Comparison of ENCODE assay signal across 21 cellular contexts in the genomic region with DNA sequence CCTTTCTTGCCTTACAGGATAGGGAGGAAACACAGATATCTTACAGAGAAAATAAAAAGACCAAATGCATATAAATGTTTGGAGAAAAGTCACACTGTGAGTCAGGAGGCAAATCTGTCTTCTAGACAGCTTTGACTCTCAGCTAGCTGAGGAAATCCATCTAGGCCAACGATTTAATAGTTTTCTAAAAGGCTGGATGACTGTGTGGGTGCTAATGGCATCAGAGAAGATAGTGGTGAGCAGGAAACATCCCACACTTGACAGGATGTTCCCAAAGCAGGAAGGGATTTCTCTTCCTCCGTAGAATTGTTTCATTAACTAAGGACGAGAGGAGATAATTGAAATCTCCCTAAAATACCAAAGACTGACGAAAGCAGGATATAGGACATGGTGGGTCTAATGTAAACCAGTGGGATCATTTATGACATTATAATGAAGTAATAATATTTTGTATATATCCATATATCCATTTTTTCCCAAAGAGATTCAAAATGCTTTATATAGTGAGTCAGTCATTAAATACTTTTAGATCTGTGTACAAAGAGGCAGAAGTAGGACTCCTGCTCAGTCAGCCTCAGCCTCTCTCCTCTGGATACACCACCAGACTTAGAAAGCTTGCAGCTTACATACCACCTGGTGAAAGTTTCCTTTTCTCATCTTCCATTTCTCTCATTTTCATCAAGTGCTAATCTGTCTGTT. TPM values are rescaled to one million over a fixed set of nuclear protein-coding genes. Genes with fewer than 3 reads are reported as not detected.
DNase-seq lines count a peak whose midpoint lies in the region; ATAC-seq and TF ChIP-seq lines count a peak whose summit lies in the region.
"Had no signal": no experiment of that assay in that cellular context is flagged by ENCODE, and none has a peak within 500 bp of the region (broad histone marks: within the 10 kb centered on the region; RNA-seq: fewer than 3 reads in every experiment).

No MANE protein-coding gene starts in this region.

- peak overlapping the region; percentile 1 for H3K27ac Mint-ChIP-seq in T-helper 1 cell treated with Interleukin-12 subunit alpha and Interleukin-12 subunit beta and Interleukin-4 antibody, amounts not matched to agents 30 μg/mL and 1 μg/mL, for 36 hours
- H3K27ac Mint-ChIP-seq: stimulated activated memory B cell treated with anti-CD40 and anti-IgM and Interleukin-4, amounts not matched to agents 10 μg/mL and 1 μg/mL and 100 μg/mL, for 72 hours had no signal

- H3K27me3 Mint-ChIP-seq in T-helper 1 cell treated with Interleukin-12 subunit alpha and Interleukin-12 subunit beta and Interleukin-4 antibody, amounts not matched to agents 30 μg/mL and 1 μg/mL, for 36 hours (ENCODE audit: low read depth) = no peaks in the 10 kb centered on the region
- H3K27me3 Mint-ChIP-seq: central memory CD8-positive, alpha-beta T cell; stimulated activated memory B cell treated with anti-CD40 and anti-IgM and Interleukin-4, amounts not matched to agents 10 μg/mL and 1 μg/mL and 100 μg/mL, for 72 hours had no signal

- no peaks in the 10 kb centered on the region for H3K27me3 ChIP-seq in Karpas-422 (ENCODE audit: low read length)
- H3K27me3 ChIP-seq in gastroesophageal sphincter = no peaks in the 10 kb centered on the region
- no peaks in the 10 kb centered on the region for H3K27me3 ChIP-seq in smooth muscle cell (ENCODE audit: low read depth)
- H3K27me3 ChIP-seq in sigmoid colon = no peaks in the 10 kb centered on the region
- H3K27me3 ChIP-seq: SJSA1 had no signal

- H3K9ac ChIP-seq in Karpas-422 (ENCODE audit: low read length) (no peak overlapping the region), smooth muscle cell (ENCODE audit: low read depth) (no peak overlapping the region)

- H3K79me2 ChIP-seq in Karpas-422 (ENCODE audit: low read length) (peaks cover 7% of the 10 kb centered on the region), smooth muscle cell (ENCODE audit: low read depth) (no peaks in the 10 kb centered on the region)

- TF ChIP-seq CTCF in gastroesophageal sphincter (IDR thresholded peaks at IDR 0.05) (no peak), smooth muscle cell (IDR thresholded peaks at IDR 0.05; ENCODE audit: borderline replicate concordance, insufficient read depth, poor library complexity, severe bottlenecking) (no peak), sigmoid colon (IDR thresholded peaks at IDR 0.05) (no peak)

- H3K4me3 ChIP-seq in Karpas-422 (ENCODE audit: low read length) (no peak overlapping the region), gastroesophageal sphincter (no peak overlapping the region), smooth muscle cell (peak overlapping the region; percentile 10), sigmoid colon (no peak overlapping the region)
- H3K4me3 ChIP-seq: SJSA1, skin epidermis had no signal

- no peak for ATAC-seq in gastroesophageal sphincter
- ATAC-seq: activated T-cell treated with anti-CD3 and anti-CD28 coated beads, Interleukin-2, amount 50 U/mL, for 4 hours; stimulated activated memory B cell treated with anti-CD40 and anti-IgM and Interleukin-4, amounts not matched to agents 10 μg/mL and 1 μg/mL and 100 μg/mL, for 72 hours had no signal

- no peak overlapping the region for H3K4me3 Mint-ChIP-seq in T-helper 1 cell treated with Interleukin-12 subunit alpha and Interleukin-12 subunit beta and Interleukin-4 antibody, amounts not matched to agents 30 μg/mL and 1 μg/mL, for 36 hours
- H3K4me3 Mint-ChIP-seq: activated T-cell treated with anti-CD3 and anti-CD28 coated beads, Interleukin-2, amount 50 U/mL, for 4 hours; central memory CD8-positive, alpha-beta T cell; stimulated activated memory B cell treated with anti-CD40 and anti-IgM and Interleukin-4, amounts not matched to agents 10 μg/mL and 1 μg/mL and 100 μg/mL, for 72 hours had no signal

- H3F3A ChIP-seq in smooth muscle cell (ENCODE audit: low read depth) = peaks cover 25% of the 10 kb centered on the region

- H4K20me1 ChIP-seq in Karpas-422 (ENCODE audit: insufficient read depth, low read depth, low read length) (no peaks in the 10 kb centered on the region), smooth muscle cell (ENCODE audit: low read depth) (no peaks in the 10 kb centered on the region)

- H3K36me3 ChIP-seq in Karpas-422 (ENCODE audit: insufficient read depth, low read length) (no peaks in the 10 kb centered on the region), gastroesophageal sphincter (no peaks in the 10 kb centered on the region), smooth muscle cell (ENCODE audit: low read depth) (no peaks in the 10 kb centered on the region), sigmoid colon (no peaks in the 10 kb centered on the region)

- H2AFZ ChIP-seq in Karpas-422 (ENCODE audit: low read length) (no peak overlapping the region), smooth muscle cell (ENCODE audit: low read depth) (peak overlapping the region; percentile 18)

- no peaks in the 10 kb centered on the region for H3K9me3 Mint-ChIP-seq in T-helper 1 cell treated with Interleukin-12 subunit alpha and Interleukin-12 subunit beta and Interleukin-4 antibody, amounts not matched to agents 30 μg/mL and 1 μg/mL, for 36 hours
- H3K9me3 Mint-ChIP-seq: activated T-cell treated with anti-CD3 and anti-CD28 coated beads, Interleukin-2, amount 50 U/mL, for 4 hours; central memory CD8-positive, alpha-beta T cell; stimulated activated memory B cell treated with anti-CD40 and anti-IgM and Interleukin-4, amounts not matched to agents 10 μg/mL and 1 μg/mL and 100 μg/mL, for 72 hours had no signal

- H3K4me2 ChIP-seq in Karpas-422 (ENCODE audit: low read depth, low read length, poor library complexity, severe bottlenecking) (no peak overlapping the region), smooth muscle cell (peak overlapping the region; percentile 79)

- 27 to 31% methylated on average over 3 to 4 of the region's 4 CpGs for WGBS in gastroesophageal sphincter (ENCODE audit: low coverage in 1 of 2), 2 donors
- 14% methylated on average over 4 of the region's 4 CpGs for WGBS in smooth muscle cell (ENCODE audit: low lambda C conversion rate)
- WGBS in sigmoid colon, 2 donors = 67 to 77% methylated on average over 4 of the region's 4 CpGs

- H3K4me1 Mint-ChIP-seq in T-helper 1 cell treated with Interleukin-12 subunit alpha and Interleukin-12 subunit beta and Interleukin-4 antibody, amounts not matched to agents 30 μg/mL and 1 μg/mL, for 36 hours (ENCODE audit: low read depth) = peaks cover 18% of the 10 kb centered on the region
- H3K4me1 Mint-ChIP-seq: central memory CD8-positive, alpha-beta T cell had no signal

- H3K27ac ChIP-seq in Karpas-422 (ENCODE audit: low read length) = peak overlapping the region; percentile 35
- H3K27ac ChIP-seq in gastroesophageal sphincter = peak overlapping the region in 3 of 4 donors; percentile 2 to 41 (median 30)
- H3K27ac ChIP-seq in smooth muscle cell (ENCODE audit: low read depth) = peak overlapping the region; percentile 89
- H3K27ac ChIP-seq in sigmoid colon = peak overlapping the region in 1 of 4 donors; percentile 9
- H3K27ac ChIP-seq: 22Rv1, C4-2B, SJSA1, skin epidermis had no signal

- H3K4me1 ChIP-seq in Karpas-422 (ENCODE audit: low read length) (peaks cover 17% of the 10 kb centered on the region), gastroesophageal sphincter (peaks cover 0 to 19% (median 4%) of the 10 kb centered on the region in 3 donors), smooth muscle cell (ENCODE audit: low read depth) (no peaks in the 10 kb centered on the region), sigmoid colon (peaks cover 0 to 3% (median 2%) of the 10 kb centered on the region in 4 donors)
- H3K4me1 ChIP-seq: SJSA1 had no signal

- no peak for TF ChIP-seq EP300 in gastroesophageal sphincter (IDR thresholded peaks at IDR 0.05)
- TF ChIP-seq EP300 in sigmoid colon (IDR thresholded peaks at IDR 0.05) = no peak

- TF ChIP-seq POLR2A in gastroesophageal sphincter (IDR thresholded peaks at IDR 0.05) (no peak), sigmoid colon (IDR thresholded peaks at IDR 0.05) (no peak)

- DNase-seq in T-helper 1 cell = no peak
- DNase-seq in Karpas-422 = no peak
- no peak for DNase-seq in smooth muscle cell (lab: John Stamatoyannopoulos, UW; ENCODE audit: unreplicated experiment)
- DNase-seq in DMS153 treated with DMSO at 0.1 percent for 48 hours (lab: John Stamatoyannopoulos, UW; ENCODE audit: unreplicated experiment) = no peak
- DNase-seq in amniotic stem cell (lab: John Stamatoyannopoulos, UW) = no peak
- no peak for DNase-seq in sigmoid colon
- DNase-seq: activated T-cell treated with anti-CD3 and anti-CD28 coated beads, Interleukin-2, amount 50 U/mL, for 4 hours; DMS79 treated with DMSO at 0.1 percent for 48 hours; NCI-H2029 treated with DMSO at 0.1 percent for 48 hours; NCI-H524; nucleus accumbens; OCI-M1; trophoblast cell had no signal

- no peaks in the 10 kb centered on the region for H3K9me2 ChIP-seq in Karpas-422 (replicated peaks; ENCODE audit: insufficient read depth, low read length)

- no peaks in the 10 kb centered on the region for H3K9me3 ChIP-seq in Karpas-422 (ENCODE audit: low read length)
- H3K9me3 ChIP-seq in gastroesophageal sphincter = no peaks in the 10 kb centered on the region
- H3K9me3 ChIP-seq in smooth muscle cell (replicated peaks; ENCODE audit: low read depth) = no peaks in the 10 kb centered on the region
- H3K9me3 ChIP-seq in sigmoid colon = no peaks in the 10 kb centered on the region
- H3K9me3 ChIP-seq: SJSA1 had no signal

- peaks cover 9% of the 10 kb centered on the region for H3K36me3 Mint-ChIP-seq in T-helper 1 cell treated with Interleukin-12 subunit alpha and Interleukin-12 subunit beta and Interleukin-4 antibody, amounts not matched to agents 30 μg/mL and 1 μg/mL, for 36 hours (ENCODE audit: low read depth)

- intact Hi-C loops in sigmoid colon (cut with DNase I) = no loop called here

RNA-seq across cellular contexts. Expression of a gene that starts 44.3 kb away (rescaled TPM):
- total RNA-seq in Karpas-422 (2014; rRNA removed; shearing (Covaris generic); ENCODE audit: low replicate concordance) = 327 and 344 TPM in 2 replicates
- total RNA-seq in gastroesophageal sphincter = 100 to 1,000 TPM in 3 of 4 donors, 10 to 100 TPM in 1; 97.4 to 157 (median 133) TPM
- total RNA-seq in smooth muscle cell = 250 and 315 TPM in 2 replicates
- 251 and 255 TPM in 2 replicates for polyA plus RNA-seq in smooth muscle cell
- total RNA-seq in sigmoid colon = 100 to 1,000 TPM; 104 to 203 (median 169) TPM
- polyA plus RNA-seq in sigmoid colon = 100 to 1,000 TPM; 240 to 344 (median 257) TPM
